17 cellular contexts compared by ENCODE assay signal in genomic region chr17:42373896-42374295, GRCh38.
"Had no signal": no experiment of that assay in that cellular context is flagged by ENCODE, and none has a peak within 500 bp of the region (broad histone marks: within the 10 kb centered on the region; RNA-seq: fewer than 3 reads in every experiment).

No MANE protein-coding gene starts in this region.

- H3K27me3 Mint-ChIP-seq: activated naive CD8-positive, alpha-beta T cell treated with anti-CD3 and anti-CD28 coated beads, Interleukin-2, amount 10 ng/mL, durations not matched to agents 7 days and 5 days; effector memory CD8-positive, alpha-beta T cell; naive B cell; progenitor cell of endocrine pancreas had no signal

- DNase-seq: activated CD8-positive, alpha-beta memory T cell treated with anti-CD3 and anti-CD28 coated beads for 24 hours; activated CD8-positive, alpha-beta memory T cell treated with anti-CD3 and anti-CD28 coated beads, Interleukin-2, amount 50 U/mL, for 48 hours; activated naive CD8-positive, alpha-beta T cell treated with anti-CD3 and anti-CD28 coated beads, Interleukin-2, amount 10 ng/mL, durations not matched to agents 7 days and 5 days; body of pancreas; caudate nucleus; effector memory CD8-positive, alpha-beta T cell; esophagus squamous epithelium; mesenchymal stem cell; mucosa of descending colon; naive B cell; stimulated activated CD4-positive, alpha-beta T cell treated with anti-CD3 and anti-CD28 coated beads, Interleukin-12 subunit alpha, Interleukin-12 subunit beta, amount 100 ng/mL, for 4 hours; stimulated activated CD4-positive, alpha-beta T cell treated with anti-CD3 and anti-CD28 coated beads, Interleukin-1b, Interleukin-23, amount 100 ng/mL, for 48 hours; stimulated activated naive CD8-positive, alpha-beta T cell treated with anti-CD3 and anti-CD28 coated beads, Interleukin-15, Interleukin-2, amounts not matched to agents 100 U/mL and 50 U/mL, for 24 hours; trophoblast cell had no signal

- H3K27ac Mint-ChIP-seq: activated naive CD8-positive, alpha-beta T cell treated with anti-CD3 and anti-CD28 coated beads, Interleukin-2, amount 10 ng/mL, durations not matched to agents 7 days and 5 days; effector memory CD8-positive, alpha-beta T cell; progenitor cell of endocrine pancreas; T-helper 2 cell treated with Interferon-gamma antibody and Interleukin-4, amounts not matched to agents 5 μg/mL and 100 μg/mL, for 36 hours had no signal

- H3K4me3 Mint-ChIP-seq: activated naive CD8-positive, alpha-beta T cell treated with anti-CD3 and anti-CD28 coated beads, Interleukin-2, amount 10 ng/mL, durations not matched to agents 7 days and 5 days; effector memory CD8-positive, alpha-beta T cell; neural crest cell; T-helper 2 cell treated with Interferon-gamma antibody and Interleukin-4, amounts not matched to agents 5 μg/mL and 100 μg/mL, for 36 hours had no signal

- H3K9me3 Mint-ChIP-seq: effector memory CD8-positive, alpha-beta T cell had no signal

- ATAC-seq: body of pancreas; effector memory CD8-positive, alpha-beta T cell; mucosa of descending colon; stimulated activated naive CD8-positive, alpha-beta T cell treated with anti-CD3 and anti-CD28 coated beads, Interleukin-15, Interleukin-2, amounts not matched to agents 100 U/mL and 50 U/mL, for 24 hours had no signal
